In the genomic region with DNA sequence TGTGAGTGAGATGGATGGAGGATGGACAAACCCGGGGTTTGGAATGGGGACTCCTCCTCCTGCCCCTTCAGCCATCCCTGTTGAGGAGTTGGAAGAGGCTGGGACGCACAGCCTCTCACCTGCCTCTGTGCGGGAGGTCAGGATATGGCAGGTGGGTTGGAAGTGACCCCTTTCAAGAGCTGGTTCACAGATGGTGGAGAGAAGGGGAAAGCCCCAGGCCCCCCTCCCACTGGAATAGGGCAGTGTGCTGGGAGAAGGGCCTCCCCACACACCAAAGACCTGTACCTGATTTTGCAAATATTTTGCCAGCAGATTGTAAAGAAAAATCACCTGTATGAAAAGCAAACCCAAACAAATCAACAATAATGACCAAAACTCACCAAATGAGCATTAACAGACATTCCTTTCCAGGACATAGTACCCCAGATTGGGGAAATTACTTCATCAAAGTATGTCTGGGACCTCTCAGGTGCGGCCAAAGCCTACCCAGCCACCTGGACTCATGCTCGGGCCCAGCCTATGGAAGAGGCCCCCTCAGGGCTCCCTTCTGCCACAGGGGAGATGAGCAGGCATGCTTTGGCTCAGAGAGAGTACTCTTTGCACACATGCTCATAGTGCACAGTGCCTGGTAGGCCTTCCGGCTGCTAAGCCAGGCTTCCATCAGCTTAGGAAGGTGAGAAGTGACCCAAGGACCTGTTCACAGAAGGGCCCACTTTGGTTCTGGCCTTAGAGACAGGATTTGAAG, we compare ENCODE assay signal across 1 cellular context.
TF ChIP-seq lines count a peak whose summit lies in the region.

No MANE protein-coding gene starts in this region.

TF ChIP-seq in IMR-90, 13 proteins besides CTCF, POLR2A, EP300 and RAD21:
- TF ChIP-seq RCOR1 (IDR thresholded peaks at IDR 0.05; ENCODE audit: insufficient replicate concordance, low read length) = no peak
- TF ChIP-seq BHLHE40 (IDR thresholded peaks at IDR 0.05; ENCODE audit: low read depth, low read length) = no peak
- no peak for TF ChIP-seq MXI1 (IDR thresholded peaks at IDR 0.05; ENCODE audit: borderline replicate concordance, low read depth, low read length)
- TF ChIP-seq MAFK (IDR thresholded peaks at IDR 0.05; ENCODE audit: low read depth, low read length) = no peak
- TF ChIP-seq, protein P1, sequence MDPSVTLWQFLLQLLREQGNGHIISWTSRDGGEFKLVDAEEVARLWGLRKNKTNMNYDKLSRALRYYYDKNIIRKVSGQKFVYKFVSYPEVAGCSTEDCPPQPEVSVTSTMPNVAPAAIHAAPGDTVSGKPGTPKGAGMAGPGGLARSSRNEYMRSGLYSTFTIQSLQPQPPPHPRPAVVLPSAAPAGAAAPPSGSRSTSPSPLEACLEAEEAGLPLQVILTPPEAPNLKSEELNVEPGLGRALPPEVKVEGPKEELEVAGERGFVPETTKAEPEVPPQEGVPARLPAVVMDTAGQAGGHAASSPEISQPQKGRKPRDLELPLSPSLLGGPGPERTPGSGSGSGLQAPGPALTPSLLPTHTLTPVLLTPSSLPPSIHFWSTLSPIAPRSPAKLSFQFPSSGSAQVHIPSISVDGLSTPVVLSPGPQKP (IDR thresholded peaks at IDR 0.05; ENCODE audit: borderline replicate concordance, low read depth, low read length) = no peak
- TF ChIP-seq NFE2L2 (IDR thresholded peaks at IDR 0.05; ENCODE audit: low read depth, low read length) = no peak
- no peak for TF ChIP-seq RFX5 (IDR thresholded peaks at IDR 0.05; ENCODE audit: low read depth, low read length)
- TF ChIP-seq MAZ (IDR thresholded peaks at IDR 0.05; ENCODE audit: borderline replicate concordance, low read depth, low read length) = no peak
- TF ChIP-seq CEBPB (IDR thresholded peaks at IDR 0.05; ENCODE audit: low read depth, low read length) = no peak
- TF ChIP-seq, protein P2, sequence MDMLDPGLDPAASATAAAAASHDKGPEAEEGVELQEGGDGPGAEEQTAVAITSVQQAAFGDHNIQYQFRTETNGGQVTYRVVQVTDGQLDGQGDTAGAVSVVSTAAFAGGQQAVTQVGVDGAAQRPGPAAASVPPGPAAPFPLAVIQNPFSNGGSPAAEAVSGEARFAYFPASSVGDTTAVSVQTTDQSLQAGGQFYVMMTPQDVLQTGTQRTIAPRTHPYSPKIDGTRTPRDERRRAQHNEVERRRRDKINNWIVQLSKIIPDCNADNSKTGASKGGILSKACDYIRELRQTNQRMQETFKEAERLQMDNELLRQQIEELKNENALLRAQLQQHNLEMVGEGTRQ (IDR thresholded peaks at IDR 0.05; ENCODE audit: low read depth, low read length) = no peak
- TF ChIP-seq CHD1 (IDR thresholded peaks at IDR 0.05; ENCODE audit: low read depth, low read length) = no peak
- TF ChIP-seq FOS (IDR thresholded peaks at IDR 0.05; ENCODE audit: low read depth, low read length) = no peak
- TF ChIP-seq SMC3 (IDR thresholded peaks at IDR 0.05; ENCODE audit: low read depth, low read length) = no peak
